ENCODE assay signal across 8 cellular contexts in genomic region chr10:119542357-119542989, GRCh38. TPM values are rescaled to one million over a fixed set of nuclear protein-coding genes. Genes with fewer than 3 reads are reported as not detected.
DNase-seq lines count a peak whose midpoint lies in the region; ATAC-seq, FAIRE-seq and TF ChIP-seq lines count a peak whose summit lies in the region.

TSS of gene RGS10 (minus strand) at chr10:119542719. CDS start at chr10:119542638, 81 bp downstream.

- WGBS in lung, 2 donors: 0% methylated on average over 31 to 74 of the region's 77 CpGs

- TF ChIP-seq POLR2A in GM12892 (IDR thresholded peaks at IDR 0.05; ENCODE audit: low read depth, low read length) (peak; percentile 75), NB4 (IDR thresholded peaks at IDR 0.05; ENCODE audit: extremely low read depth, insufficient read length) (peak; percentile 75)

- peak; percentile 94 for ATAC-seq in lung (ENCODE audit: insufficient read depth, low FRiP score)

- peaks cover 70% of the 10 kb centered on the region for H3K4me1 Mint-ChIP-seq in HFFc6 (ENCODE audit: low read depth)

- H3K9me3 Mint-ChIP-seq in HFFc6: no peaks in the 10 kb centered on the region

- H3K4me3 ChIP-seq in NB4 (ENCODE audit: low read depth, low read length): peak within 1 kb of the TSS; percentile 59
- H3K4me3 ChIP-seq in dorsolateral prefrontal cortex: peak within 1 kb of the TSS; percentile 27 to 76 (median 62)
- peak within 1 kb of the TSS; percentile 36 for H3K4me3 ChIP-seq in lung

- no peaks in the 10 kb centered on the region for H3K36me3 ChIP-seq in lung (ENCODE audit: control insufficient read depth in 2 of 2, insufficient read depth in 2 of 2, low read length in 2 of 2)

- TF ChIP-seq CTCF in HFFc6 (IDR thresholded peaks at IDR 0.05) (no peak), NB4 (IDR thresholded peaks at IDR 0.05; ENCODE audit: low read depth, low read length) (no peak), dorsolateral prefrontal cortex (IDR thresholded peaks at IDR 0.05 in 54 of 56, conservative IDR thresholded peaks at IDR 0.05 in 2 of 56; ENCODE audit: low read depth in 1 of 56, partially characterized antibody in 56 of 56) (no peak), lung (IDR thresholded peaks at IDR 0.05; ENCODE audit: control extremely low read depth, extremely low read depth) (no peak)

- H3K9me3 ChIP-seq in lung (ENCODE audit: control insufficient read depth in 2 of 2, insufficient read depth in 1 of 2, low read length in 1 of 2): no peaks in the 10 kb centered on the region

- H3K27me3 ChIP-seq in dorsolateral prefrontal cortex: peaks cover 0 to 55% (median 25%) of the 10 kb centered on the region in 45 donors
- H3K27me3 ChIP-seq in lung (ENCODE audit: control insufficient read depth, insufficient read depth): no peaks in the 10 kb centered on the region

- H3K27me3 Mint-ChIP-seq in HFFc6 (ENCODE audit: insufficient read depth): peaks cover 6% of the 10 kb centered on the region

- peaks cover 0 to 11% of the 10 kb centered on the region in 2 donors for H3K4me1 ChIP-seq in lung (ENCODE audit: control insufficient read depth in 2 of 2, insufficient read depth in 2 of 2, low read length in 2 of 2)

- FAIRE-seq in GM12892 (lab: Jason Lieb, UNC): peak; percentile 90

- H3K27ac Mint-ChIP-seq in HFFc6: peak within 1 kb of the TSS; percentile 90

- H3K4me3 Mint-ChIP-seq in HFFc6: peak within 1 kb of the TSS; percentile 90

- H3K36me3 Mint-ChIP-seq in HFFc6 (ENCODE audit: low read depth): no peaks in the 10 kb centered on the region

- DNase-seq in GM12892 (ENCODE audit: insufficient read length) (peak; percentile 77), HFFc6 (peak; percentile 60), NB4 (ENCODE audit: low read depth) (peak; percentile 94), dorsolateral prefrontal cortex (peak in 4 of 10 donors; percentile 39 to 65 (median 58)), lung (ENCODE audit: low spot score) (peak; percentile 69), COR-L47 (lab: John Stamatoyannopoulos, UW) (no peak)
- DNase-seq in activated CD4-positive, alpha-beta T cell treated with anti-CD3 and anti-CD28 coated beads for 24 hours (ENCODE audit: low read depth in 2 of 2): peak; percentile 80 to 83
- peak; percentile 73 to 84 (median 75) for DNase-seq in stimulated activated CD4-positive, alpha-beta T cell treated with anti-CD3 and anti-CD28 coated beads, TNF-alpha, amount 100 ng/mL, for 48 hours (ENCODE audit: low read depth in 3 of 3)

- intact Hi-C loops in dorsolateral prefrontal cortex (cut with DNase I): no loop called here

- H3K27ac ChIP-seq in dorsolateral prefrontal cortex (peak within 1 kb of the TSS in 20 of 59 donors; percentile 5 to 65 (median 39)), lung (ENCODE audit: low read depth in 1 of 2, low read length in 1 of 2) (no peak within 1 kb of the TSS)

RNA-seq across cellular contexts. Expression of gene RGS10, which starts in this region (rescaled TPM):
- 313 TPM for polyA plus RNA-seq in GM12892 (2012; ENCODE audit: missing spikeins)
- total RNA-seq in HFFc6 (2021; fragmentation: NEBNext Ultra II Directional; extraction: Animal tissue kit (Norgen Biotek cat#: 25700)): 10 to 100 TPM; 52.6 to 76.4 (median 71.3) TPM
- 10 to 100 TPM in 44 of 120 experiments, 1 to 10 TPM in 76; 1.0 to 27.7 (median 8.8) TPM for total RNA-seq in dorsolateral prefrontal cortex
- total RNA-seq in lung: 10 to 100 TPM; 17.0 to 24.6 TPM
- 10 to 100 TPM; 35.0 to 43.4 TPM for polyA plus RNA-seq in lung
